ENCODE assay signal across 9 cellular contexts in the genomic region with DNA sequence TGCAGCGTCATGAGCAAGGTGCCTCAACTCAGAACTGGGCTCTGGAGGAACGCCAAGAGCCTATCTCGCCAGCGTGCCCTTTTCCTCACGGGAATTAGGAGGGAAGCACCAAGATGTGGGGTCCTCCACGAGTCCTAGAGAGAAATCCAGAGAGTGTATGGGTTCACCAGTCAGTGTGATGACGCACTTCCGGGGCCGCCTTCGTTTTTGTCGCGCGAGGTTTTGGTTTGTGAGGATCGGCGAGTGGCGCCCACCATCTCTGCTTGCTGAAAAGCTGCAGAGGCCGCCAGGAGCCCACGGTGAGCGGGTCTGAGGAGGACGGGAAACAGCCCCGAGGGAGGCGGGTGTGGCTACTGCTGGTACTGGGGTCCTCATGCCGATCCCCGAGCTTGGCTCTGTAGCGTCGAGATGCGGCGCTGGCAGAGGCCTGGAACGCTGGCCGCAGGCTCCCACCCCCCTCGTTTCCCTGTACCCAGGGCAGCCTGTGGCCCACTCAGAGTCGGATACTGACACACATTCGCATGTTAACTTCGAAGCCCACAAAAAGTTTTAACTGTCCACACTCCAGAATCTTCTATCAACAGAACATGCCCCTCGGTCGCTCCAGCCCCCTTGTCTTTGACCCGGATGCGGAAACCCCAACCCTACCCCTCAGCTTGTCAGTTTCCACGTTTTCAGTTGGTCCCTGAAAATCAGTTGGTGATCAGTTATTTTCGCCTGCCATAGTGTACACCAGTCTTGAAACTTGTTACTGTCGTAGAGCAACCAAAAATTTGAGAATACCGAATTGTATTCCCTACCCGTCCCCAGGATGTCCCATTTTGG. TPM values are rescaled to one million over a fixed set of nuclear protein-coding genes. Genes with fewer than 3 reads are reported as not detected.
DNase-seq lines count a peak whose midpoint lies in the region; ATAC-seq and TF ChIP-seq lines count a peak whose summit lies in the region.
"Had no signal": no experiment of that assay in that cellular context is flagged by ENCODE, and none has a peak within 500 bp of the region (broad histone marks: within the 10 kb centered on the region; RNA-seq: fewer than 3 reads in every experiment).

No MANE protein-coding gene starts in this region.

- H3K27ac ChIP-seq in ascending aorta (no peak overlapping the region), left ventricle myocardium inferior (replicated peaks) (no peak overlapping the region), gastrocnemius medialis (no peak overlapping the region)

- H3K4me3 ChIP-seq in ascending aorta (peak overlapping the region; percentile 36 to 54), left ventricle myocardium inferior (peak overlapping the region; percentile 61), gastrocnemius medialis (peak overlapping the region in 3 of 4 donors; percentile 12 to 43 (median 42))

- H3K4me1 ChIP-seq in ascending aorta (no peaks in the 10 kb centered on the region), left ventricle myocardium inferior (peaks cover 5% of the 10 kb centered on the region), gastrocnemius medialis (no peaks in the 10 kb centered on the region)

- TF ChIP-seq POLR2A in gastrocnemius medialis (IDR thresholded peaks at IDR 0.05) = no peak

- intact Hi-C loops in ascending aorta (cut with DNase I) (no loop called here), left ventricle myocardium inferior (cut with micrococcal nuclease) (no loop called here), gastrocnemius medialis (cut with DNase I; ENCODE audit: low total_unique reads) (no loop called here)

- no peaks in the 10 kb centered on the region for H3K27me3 ChIP-seq in ascending aorta
- H3K27me3 ChIP-seq in left ventricle myocardium inferior (ENCODE audit: low read depth) = peaks cover 18% of the 10 kb centered on the region
- no peaks in the 10 kb centered on the region for H3K27me3 ChIP-seq in gastrocnemius medialis

- peak; percentile 12 for DNase-seq in GM04503 (ENCODE audit: low read depth)
- peak in 1 of 2 donors; percentile 75 for DNase-seq in ascending aorta (ENCODE audit: low spot score in 2 of 2)
- DNase-seq in left ventricle myocardium inferior = peak; percentile 32
- no peak for DNase-seq in gastrocnemius medialis
- DNase-seq in T-helper 1 cell = no peak
- no peak for DNase-seq in HK-2 (ENCODE audit: unreplicated experiment)
- DNase-seq: activated T-cell treated with anti-CD3 and anti-CD28 coated beads for 4 hours had no signal

- H3K36me3 ChIP-seq in ascending aorta (no peaks in the 10 kb centered on the region), left ventricle myocardium inferior (no peaks in the 10 kb centered on the region), gastrocnemius medialis (no peaks in the 10 kb centered on the region)

- H3K9me3 ChIP-seq in ascending aorta (no peaks in the 10 kb centered on the region), left ventricle myocardium inferior (replicated peaks) (no peaks in the 10 kb centered on the region), gastrocnemius medialis (no peaks in the 10 kb centered on the region)

- in situ Hi-C loops in gastrocnemius medialis (cut with MboI; ENCODE audit: low sequenced_read_pairs in 4 of 4) = no loop called here

- TF ChIP-seq CTCF in ascending aorta (IDR thresholded peaks at IDR 0.05) (no peak), left ventricle myocardium inferior (IDR thresholded peaks at IDR 0.05; ENCODE audit: borderline replicate concordance) (no peak), gastrocnemius medialis (IDR thresholded peaks at IDR 0.05 in 4 of 5, conservative IDR thresholded peaks at IDR 0.05 in 1 of 5) (no peak)

- ATAC-seq in gastrocnemius medialis (no peak), GM21381 (IDR thresholded peaks at IDR 0.05; ENCODE audit: unreplicated experiment) (no peak), HG02981 (IDR thresholded peaks at IDR 0.05; ENCODE audit: unreplicated experiment) (no peak)

RNA-seq across cellular contexts. Expression of gene ZNF662, which starts 30.4 kb away (rescaled TPM):
- 7.7 TPM for total RNA-seq in ascending aorta
- 2.7 TPM for total RNA-seq in left ventricle myocardium inferior
- 1 to 10 TPM in 1 of 4 donors, under 1 TPM in 3; 0.19 to 2.1 (median 0.55) TPM for total RNA-seq in gastrocnemius medialis

RNA-seq across cellular contexts. Expression of gene GASK1A, which starts 42.7 kb away (rescaled TPM):
- total RNA-seq in ascending aorta = 25.8 TPM
- total RNA-seq in left ventricle myocardium inferior = 1.6 TPM
- 1 to 10 TPM in 2 of 4 donors, under 1 TPM in 2; 0.52 to 6.8 (median 0.87) TPM for total RNA-seq in gastrocnemius medialis

Comparison
In these comparisons a context has a peak if more than half of its experiments do, and no peak if none do; other contexts are left out.
1. DNase-seq: peak in GM04503 (single experiment) and left ventricle myocardium inferior (single experiment); none in gastrocnemius medialis (0 of 2), T-helper 1 cell (0 of 5) and HK-2 (single experiment).
2. Peak in every context shown above with its lines, with median percentiles within 50 percentile points of each other: H3K4me3 ChIP-seq.